Comparison of ENCODE assay signal across 15 cellular contexts in the genomic region with DNA sequence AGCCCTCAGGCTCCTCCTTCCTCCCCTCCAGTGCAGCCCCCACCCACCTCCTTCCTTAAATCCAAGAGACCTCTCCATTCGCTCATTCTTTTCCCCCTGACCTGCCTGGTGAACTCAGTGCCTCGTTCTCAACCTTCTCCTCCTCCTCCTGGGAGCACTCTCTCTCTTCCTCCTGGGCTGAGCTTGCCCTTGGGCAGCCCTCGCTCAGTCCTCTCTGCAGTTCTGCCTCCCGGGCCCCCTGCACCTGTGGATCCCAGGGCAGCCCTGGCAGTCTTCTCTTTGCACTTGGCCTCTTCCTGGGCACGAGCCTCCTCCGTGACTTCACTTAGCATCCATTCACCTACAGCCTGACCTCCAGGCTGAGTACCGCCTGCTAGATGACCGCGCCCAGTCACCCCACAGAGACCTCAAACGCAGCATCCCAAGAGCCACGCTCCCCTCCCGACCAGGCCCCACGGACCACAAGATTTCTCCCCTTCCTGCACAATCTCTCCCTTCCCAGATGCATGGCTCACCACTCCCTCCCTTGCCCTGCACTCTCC. TPM values are rescaled to one million over a fixed set of nuclear protein-coding genes. Genes with fewer than 3 reads are reported as not detected.
A peak's percentile ranks its signal among the peaks of the same experiment; 100 is the strongest.
DNase-seq lines count a peak whose midpoint lies in the region; ATAC-seq, FAIRE-seq and TF ChIP-seq lines count a peak whose summit lies in the region.
"Had no signal": no experiment of that assay in that cellular context is flagged by ENCODE, and none has a peak within 500 bp of the region (broad histone marks: within the 10 kb centered on the region; RNA-seq: fewer than 3 reads in every experiment).

No MANE protein-coding gene starts in this region.

- CTCF ChIA-PET in HepG2 (lab: Yijun Ruan, JAX; ENCODE audit: low intra/inter-chr PET ratio, low total read pairs): no interaction called here
- CTCF ChIA-PET in H1 (lab: Charles Lee; ENCODE audit: partially characterized antibody): interaction anchor here (1.7 kb wide), 1 partner anchor 10 kb away, joined by 5 read pairs; no protein-coding TSS in a partner anchor

- H3K18ac ChIP-seq in H1 (ENCODE audit: extremely low read depth, low read length): no peak overlapping the region

- peak overlapping the region; percentile 49 for H3K4me2 ChIP-seq in HepG2 (ENCODE audit: low read depth, low read length)
- H3K4me2 ChIP-seq in H1 (ENCODE audit: insufficient read depth in 1 of 2, low read depth in 2 of 2, low read length in 2 of 2): no peak overlapping the region

- H3K79me2 ChIP-seq in HepG2 (ENCODE audit: insufficient read depth, low read length): peaks cover 17% of the 10 kb centered on the region
- H3K79me2 ChIP-seq in H1 (ENCODE audit: control insufficient read depth in 1 of 2, insufficient read depth in 2 of 2, low read length in 2 of 2): no peaks in the 10 kb centered on the region

- FAIRE-seq in HepG2 (lab: Jason Lieb, UNC): no peak
- FAIRE-seq in H1 (lab: Jason Lieb, UNC): no peak

- in situ Hi-C loops in HepG2 (cut with HindIII; ENCODE audit: extremely low pct_ligation_motif_present, low pct_unique_long_range_greater_than_20kb): no loop called here

- H2BK15ac ChIP-seq in H1 (ENCODE audit: low read length): 0 out of 2 replicates have a peak overlapping the region, but pooled peaks have one; percentile 8

- H2AFZ ChIP-seq in HepG2 (ENCODE audit: low read length) (no peak overlapping the region), H1 (ENCODE audit: low read length) (no peak overlapping the region; the same call in 1 of the 2 replicates)
- H2AFZ ChIP-seq: GM23248 had no signal

- TF ChIP-seq CTCF in HepG2 (CRISPR knock-in tag; IDR thresholded peaks at IDR 0.05) (no peak), right lobe of liver (IDR thresholded peaks at IDR 0.05) (no peak), H1 (IDR thresholded peaks at IDR 0.05; ENCODE audit: control extremely low read depth in 1 of 3, insufficient read depth in 1 of 3, low read depth in 1 of 3, low read length in 3 of 3) (no peak), omental fat pad (IDR thresholded peaks at IDR 0.05) (no peak)

- WGBS in HepG2 (ENCODE audit: low lambda C conversion rate): 71% methylated on average over 12 of the region's 13 CpGs
- WGBS in right lobe of liver (ENCODE audit: insufficient coverage, low coverage, low lambda C conversion rate, missing lambda C conversion rate): 88% methylated on average over 8 of the region's 13 CpGs
- WGBS in H1 (ENCODE audit: extremely low coverage in 1 of 2, insufficient coverage in 1 of 2, insufficient read length in 1 of 2, insufficient replicate concordance in 2 of 2, low coverage in 1 of 2, low lambda C conversion rate in 2 of 2, missing lambda C conversion rate in 1 of 2), 2 experiments: 80% methylated on average over 11 of the region's 13 CpGs; no CpG with 5 or more reads in 1 of the 2 experiments

- no peak overlapping the region for H3K27ac ChIP-seq in HepG2 (ENCODE audit: extremely low read length, insufficient read depth, low read length)
- no peak overlapping the region for H3K27ac ChIP-seq in right lobe of liver
- no peak overlapping the region for H3K27ac ChIP-seq in H1 (ENCODE audit: low read depth, low read length)
- H3K27ac ChIP-seq: GM23248, HL-60 had no signal

- H3K4ac ChIP-seq in H1 (replicated peaks; ENCODE audit: insufficient read length, low read depth, low read length): no peak overlapping the region

- no peak overlapping the region for H3K23ac ChIP-seq in H1 (ENCODE audit: insufficient read length)

- H4K91ac ChIP-seq in H1 (replicated peaks; ENCODE audit: insufficient read length, low read length): no peak overlapping the region

- peaks cover 3% of the 10 kb centered on the region; the same call in 1 of the 2 replicates for H3K23me2 ChIP-seq in H1 (ENCODE audit: low read depth, low read length)

- BruUV-seq in HepG2 (replicated peaks; lab: Mats Ljungman, UMichigan): no TSS peak

- ATAC-seq in HepG2 (no peak), right lobe of liver (no peak), omental fat pad (ENCODE audit: low FRiP score) (no peak), HG03571 (IDR thresholded peaks at IDR 0.05; ENCODE audit: unreplicated experiment) (no peak), HG02623 (IDR thresholded peaks at IDR 0.05; ENCODE audit: unreplicated experiment) (no peak)

- no peak overlapping the region for H3K4me3 ChIP-seq in HepG2 (replicated peaks in 1 of 3; ENCODE audit: insufficient read depth in 1 of 3, low read depth in 2 of 3, low read length in 3 of 3)
- no peak overlapping the region for H3K4me3 ChIP-seq in right lobe of liver
- H3K4me3 ChIP-seq in H1 (ENCODE audit: extremely low read depth in 1 of 4, insufficient read depth in 2 of 4, low read depth in 3 of 4, low read length in 4 of 4): no peak overlapping the region
- H3K4me3 ChIP-seq: GM23248 had no signal

- H2BK20ac ChIP-seq in H1 (ENCODE audit: low read length): no peak overlapping the region

- H2BK120ac ChIP-seq in H1 (replicated peaks; ENCODE audit: low read depth, low read length): no peak overlapping the region

- TF ChIP-seq POLR2A in HepG2 (IDR thresholded peaks at IDR 0.05; ENCODE audit: insufficient read depth in 1 of 2, low read depth in 2 of 2, low read length in 2 of 2): no peak
- TF ChIP-seq POLR2A in right lobe of liver (IDR thresholded peaks at IDR 0.05): no peak
- TF ChIP-seq POLR2A in H1 (IDR thresholded peaks at IDR 0.05; ENCODE audit: control extremely low read depth in 1 of 2, low read depth in 2 of 2, low read length in 2 of 2): no peak

- H4K20me1 ChIP-seq in HepG2 (ENCODE audit: insufficient read depth, low read length) (no peaks in the 10 kb centered on the region), H1 (replicated peaks in 1 of 2; ENCODE audit: control insufficient read depth in 1 of 2, insufficient read depth in 2 of 2, low read length in 2 of 2) (peaks cover 0 to 3% of the 10 kb centered on the region in 2 experiments)

- DNase-seq in HepG2 (ENCODE audit: low spot score) (no peak), right lobe of liver (no peak), H1 (ENCODE audit: low read depth in 1 of 2, low spot score in 2 of 2) (no peak), omental fat pad (ENCODE audit: low spot score) (peak; percentile 8), NCI-H2107 (lab: John Stamatoyannopoulos, UW) (no peak)
- DNase-seq: CD4-positive, CD25-positive, alpha-beta regulatory T cell; DMS79; GDM1; GM23248; NCI-H1048; NCI-H2171; NCI-H774 had no signal

- POLR2A ChIA-PET in HepG2 (lab: Yijun Ruan, JAX): interaction anchor here (1.2 to 8.4 kb wide), 6 partner anchors 11 to 497 kb away, joined by 3 to 354 read pairs (median 9); a partner anchor contains a TSS
- POLR2A ChIA-PET in H1 (lab: Charles Lee; ENCODE audit: partially characterized antibody): interaction anchor here (1.5 kb wide), 1 partner anchor 19 kb away, joined by 3 read pairs; no protein-coding TSS in a partner anchor

- intact Hi-C loops in HepG2 (cut with micrococcal nuclease; ENCODE audit: unreplicated experiment) (loop anchor here (10.0 kb wide), 1 partner anchor 208 kb away; no protein-coding TSS in a partner anchor), right lobe of liver (cut with DNase I) (no loop called here)

- H4K5ac ChIP-seq in H1 (ENCODE audit: insufficient read length, low read depth, low read length): no peak overlapping the region

- H3K9me3 ChIP-seq in HepG2 (ENCODE audit: low read length) (no peaks in the 10 kb centered on the region), right lobe of liver (no peaks in the 10 kb centered on the region), H1 (ENCODE audit: insufficient read depth in 2 of 2, low read depth in 1 of 2, low read length in 1 of 2) (no peaks in the 10 kb centered on the region)

- H3K27me3 ChIP-seq in HepG2 (ENCODE audit: control insufficient read depth in 1 of 2, insufficient read depth in 2 of 2, low read length in 2 of 2): no peaks in the 10 kb centered on the region; a peak in 1 of 5 replicates
- H3K27me3 ChIP-seq in right lobe of liver: no peaks in the 10 kb centered on the region
- no peaks in the 10 kb centered on the region for H3K27me3 ChIP-seq in H1 (replicated peaks in 1 of 4; ENCODE audit: control insufficient read depth in 3 of 4, extremely low read depth in 1 of 4, insufficient read depth in 3 of 4, low read length in 3 of 4)

- H3K79me1 ChIP-seq in H1 (ENCODE audit: low read depth, low read length): no peaks in the 10 kb centered on the region

- no peak overlapping the region for H2BK5ac ChIP-seq in H1 (ENCODE audit: low read depth, low read length)

- no peak overlapping the region for H3K14ac ChIP-seq in H1 (ENCODE audit: insufficient read length)

- TF ChIP-seq EP300 in HepG2 (IDR thresholded peaks at IDR 0.05; ENCODE audit: low read depth in 2 of 2, low read length in 2 of 2) (no peak), HepG2 (CRISPR knock-in tag; IDR thresholded peaks at IDR 0.05; ENCODE audit: borderline replicate concordance) (no peak), H1 (IDR thresholded peaks at IDR 0.05; ENCODE audit: borderline replicate concordance in 1 of 2, low read depth in 2 of 2, low read length in 2 of 2) (no peak)

- peaks cover 82% of the 10 kb centered on the region for H3K4me1 ChIP-seq in HepG2 (ENCODE audit: insufficient read depth, low read length)
- H3K4me1 ChIP-seq in right lobe of liver: peaks cover 0 to 41% (median 15%) of the 10 kb centered on the region in 4 donors
- no peaks in the 10 kb centered on the region; a peak in 1 of 7 replicates for H3K4me1 ChIP-seq in H1 (replicated peaks in 1 of 4; ENCODE audit: control insufficient read depth in 3 of 4, insufficient read depth in 4 of 4, low read length in 3 of 4)

- H3K36me3 ChIP-seq in HepG2 (replicated peaks in 1 of 2; ENCODE audit: control insufficient read depth in 1 of 2, insufficient read depth in 2 of 2, low read length in 2 of 2): no peaks in the 10 kb centered on the region
- H3K36me3 ChIP-seq in right lobe of liver: no peaks in the 10 kb centered on the region
- no peaks in the 10 kb centered on the region for H3K36me3 ChIP-seq in H1 (ENCODE audit: control insufficient read depth in 2 of 4, insufficient read depth in 4 of 4, low read length in 3 of 4)

- no peak overlapping the region for H3K56ac ChIP-seq in H1 (replicated peaks; ENCODE audit: insufficient read length, low read depth, low read length)

- TF ChIP-seq RAD21 in HepG2 (CRISPR knock-in tag; IDR thresholded peaks at IDR 0.05): no peak
- TF ChIP-seq RAD21 in H1 (IDR thresholded peaks at IDR 0.05 in 1 of 2, conservative IDR thresholded peaks at IDR 0.05 in 1 of 2; ENCODE audit: low read depth in 2 of 2, low read length in 2 of 2): no peak

- H3K9ac ChIP-seq in HepG2 (ENCODE audit: insufficient read depth, low read depth, low read length) (no peak overlapping the region), H1 (replicated peaks in 1 of 4; ENCODE audit: extremely low read depth in 1 of 4, low read depth in 3 of 4, low read length in 3 of 4) (no peak overlapping the region; a peak in 1 of 7 replicates)
- H3K9ac ChIP-seq: GM23248 had no signal

- H4K8ac ChIP-seq in H1 (ENCODE audit: extremely low read depth, insufficient read depth, low read length): 0 out of 2 replicates have a peak overlapping the region, but pooled peaks have one; percentile 15

- H2BK12ac ChIP-seq in H1 (ENCODE audit: low read depth, low read length): no peak overlapping the region

- no peak overlapping the region for H2AK5ac ChIP-seq in H1 (ENCODE audit: low read depth, low read length)

RNA-seq across cellular contexts. Expression of a gene that starts 58.9 kb away (rescaled TPM):
- total RNA-seq in HepG2 (2016; rRNA removed; fragmentation: Illumina TruSeq; extraction: Trizol): 214 and 258 TPM in 2 replicates
- total RNA-seq in HepG2 (2016; cell fraction: cytosol; rRNA removed; fragmentation: Illumina TruSeq; extraction: Trizol; ENCODE audit: low read depth): 123 and 125 TPM in 2 replicates
- total RNA-seq in HepG2 (2016; cell fraction: insoluble cytoplasmic fraction; rRNA removed; fragmentation: Illumina TruSeq; extraction: Trizol): 231 and 299 TPM in 2 replicates
- total RNA-seq in HepG2 (2016; cell fraction: membrane; rRNA removed; fragmentation: Illumina TruSeq; extraction: Trizol): 120 and 130 TPM in 2 replicates
- total RNA-seq in HepG2 (2016; cell fraction: nucleus; rRNA removed; fragmentation: Illumina TruSeq; extraction: Trizol): 161 and 168 TPM in 2 replicates
- 610 and 719 TPM in 2 replicates for polyA plus RNA-seq in HepG2 (2011; rRNA removed)
- polyA plus RNA-seq in HepG2 (2011; cell fraction: cytosol; rRNA removed): 553 and 655 TPM in 2 replicates
- polyA plus RNA-seq in HepG2 (2011; cell fraction: nucleus; rRNA removed): 354 and 556 TPM in 2 replicates
- 144 and 150 TPM in 2 replicates for polyA plus RNA-seq in HepG2 (2012)
- 39.6 and 40.9 TPM in 2 replicates for polyA plus RNA-seq in HepG2 (2016; cell fraction: cytosol; fragmentation: Illumina TruSeq; extraction: Trizol; ENCODE audit: low read depth)
- polyA plus RNA-seq in HepG2 (2016; cell fraction: insoluble cytoplasmic fraction; fragmentation: Illumina TruSeq; extraction: Trizol; ENCODE audit: low read depth): 355 and 371 TPM in 2 replicates
- 61.5 and 69.8 TPM in 2 replicates for polyA plus RNA-seq in HepG2 (2016; cell fraction: membrane; fragmentation: Illumina TruSeq; extraction: Trizol; ENCODE audit: low read depth)
- polyA plus RNA-seq in HepG2 (2016; cell fraction: nucleus; fragmentation: Illumina TruSeq; extraction: Trizol; ENCODE audit: insufficient read depth, low read depth): 375 and 408 TPM in 2 replicates
- polyA minus RNA-seq in HepG2 (2011; rRNA and poly(A)+ RNA removed; ENCODE audit: low replicate concordance): 143 and 451 TPM in 2 replicates
- 138 and 177 TPM in 2 replicates for polyA minus RNA-seq in HepG2 (2011; cell fraction: cytosol; rRNA and poly(A)+ RNA removed)
- polyA minus RNA-seq in HepG2 (2011; cell fraction: nucleus; rRNA and poly(A)+ RNA removed): 115 and 276 TPM in 2 replicates
- 100 to 1,000 TPM; 103 to 520 (median 191) TPM for total RNA-seq in right lobe of liver
- 36.7 and 37.1 TPM in 2 replicates for total RNA-seq in H1 (2021; fragmentation: NEBNext Ultra II Directional; extraction: Animal tissue kit (Norgen Biotek cat#: 25700))
- 163 and 214 TPM in 2 replicates for polyA plus RNA-seq in H1 (2011; rRNA removed)
- polyA plus RNA-seq in H1 (2011; cell fraction: cytosol; rRNA removed): 163 TPM
- polyA plus RNA-seq in H1 (2011; cell fraction: nucleus; rRNA removed): 221 TPM
- polyA plus RNA-seq in H1 (2012, experiment 1 of 2): 58.1 to 89.9 TPM (median 65.4 TPM) in 4 replicates
- polyA plus RNA-seq in H1 (2012, experiment 2 of 2): 43.9 TPM
- 21.4 TPM for polyA plus RNA-seq in H1 (2013, experiment 1 of 2)
- polyA plus RNA-seq in H1 (2013, experiment 2 of 2): 22.4 TPM
- 89.2 and 91.6 TPM in 2 replicates for polyA minus RNA-seq in H1 (2011; rRNA and poly(A)+ RNA removed)
- 52.3 TPM for polyA minus RNA-seq in H1 (2011; cell fraction: cytosol; rRNA and poly(A)+ RNA removed)
- 89.9 TPM for polyA minus RNA-seq in H1 (2011; cell fraction: nucleus; rRNA and poly(A)+ RNA removed)
- total RNA-seq in omental fat pad: 100 to 1,000 TPM; 165 to 949 (median 312) TPM
